In the genomic region with DNA sequence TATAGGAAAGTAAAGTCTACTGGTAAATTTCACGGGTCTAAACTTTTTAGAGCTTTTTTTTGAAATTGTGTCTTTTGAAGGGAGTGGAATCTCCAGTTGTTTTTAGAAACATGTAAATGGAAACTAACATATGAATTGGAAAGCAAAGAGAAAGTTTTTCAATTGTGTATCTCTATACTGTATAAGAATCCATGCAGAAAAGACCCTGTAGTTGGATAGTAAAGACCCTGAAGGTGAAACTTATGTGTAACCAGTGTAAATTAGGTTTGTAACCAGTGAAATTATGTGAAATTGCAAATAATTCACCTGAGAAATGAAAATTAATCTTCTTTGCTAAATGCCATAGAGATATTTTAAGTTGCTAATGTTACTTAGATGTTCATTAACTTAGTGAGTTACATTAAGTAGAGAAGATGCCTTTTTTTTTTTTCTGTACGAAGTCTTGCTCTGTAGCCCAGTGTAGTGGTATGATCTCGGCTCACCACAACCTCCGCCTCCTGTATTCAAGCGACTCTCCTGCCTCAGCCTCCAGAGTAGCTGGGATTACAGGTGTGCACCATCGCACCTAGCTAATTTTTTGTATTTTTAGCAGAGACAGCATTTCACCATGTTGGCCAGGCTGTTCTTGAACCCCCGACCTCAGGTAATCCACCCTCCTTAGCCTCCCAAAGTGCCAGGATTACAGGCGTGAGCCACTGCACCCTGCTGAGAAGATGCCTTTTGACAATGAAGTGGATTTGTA, we compare ENCODE assay signal across 1 cellular context.
A peak's percentile ranks its signal among the peaks of the same experiment; 100 is the strongest.
TF ChIP-seq lines count a peak whose summit lies in the region.

No MANE protein-coding gene starts in this region.

TF ChIP-seq in K562, 482 proteins besides CTCF, POLR2A, EP300 and RAD21 (continued from another document):
- TF ChIP-seq, protein P1, sequence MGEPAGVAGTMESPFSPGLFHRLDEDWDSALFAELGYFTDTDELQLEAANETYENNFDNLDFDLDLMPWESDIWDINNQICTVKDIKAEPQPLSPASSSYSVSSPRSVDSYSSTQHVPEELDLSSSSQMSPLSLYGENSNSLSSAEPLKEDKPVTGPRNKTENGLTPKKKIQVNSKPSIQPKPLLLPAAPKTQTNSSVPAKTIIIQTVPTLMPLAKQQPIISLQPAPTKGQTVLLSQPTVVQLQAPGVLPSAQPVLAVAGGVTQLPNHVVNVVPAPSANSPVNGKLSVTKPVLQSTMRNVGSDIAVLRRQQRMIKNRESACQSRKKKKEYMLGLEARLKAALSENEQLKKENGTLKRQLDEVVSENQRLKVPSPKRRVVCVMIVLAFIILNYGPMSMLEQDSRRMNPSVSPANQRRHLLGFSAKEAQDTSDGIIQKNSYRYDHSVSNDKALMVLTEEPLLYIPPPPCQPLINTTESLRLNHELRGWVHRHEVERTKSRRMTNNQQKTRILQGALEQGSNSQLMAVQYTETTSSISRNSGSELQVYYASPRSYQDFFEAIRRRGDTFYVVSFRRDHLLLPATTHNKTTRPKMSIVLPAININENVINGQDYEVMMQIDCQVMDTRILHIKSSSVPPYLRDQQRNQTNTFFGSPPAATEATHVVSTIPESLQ (CRISPR knock-in tag; IDR thresholded peaks at IDR 0.05), result 0 out of 2 replicates have a peak, but pooled peaks have one; percentile 38
